1 cellular context compared by ENCODE assay signal in genomic region chr9:132669636-132670358, GRCh38.
TF ChIP-seq lines count a peak whose summit lies in the region.

Gene DDX31 (minus strand): TSS chr9:132669983. CDS start chr9:132669934, 49 bp downstream.

TF ChIP-seq in HepG2, 621 proteins besides CTCF, POLR2A, EP300 and RAD21 (continued from another document and continues in another):
- 0 out of 2 replicates have a peak, but pooled peaks have one; percentile 70 for TF ChIP-seq MLXIP (CRISPR knock-in tag; IDR thresholded peaks at IDR 0.05; ENCODE audit: borderline replicate concordance)
- no peak for TF ChIP-seq JARID2 (CRISPR knock-in tag; IDR thresholded peaks at IDR 0.05; ENCODE audit: insufficient replicate concordance)
- no peak for TF ChIP-seq TERF1 (CRISPR knock-in tag; IDR thresholded peaks at IDR 0.05)
- TF ChIP-seq ZBTB44 (CRISPR knock-in tag; IDR thresholded peaks at IDR 0.05): 0 out of 2 replicates have a peak, but pooled peaks have one; percentile 52
- TF ChIP-seq JUNB (CRISPR knock-in tag; IDR thresholded peaks at IDR 0.05; ENCODE audit: borderline replicate concordance): peak; percentile 65; the same call in 1 of the 2 replicates
- TF ChIP-seq PLRG1 (conservative IDR thresholded peaks at IDR 0.05): no peak
- peak; percentile 91; the same call in 1 of the 2 replicates for TF ChIP-seq PLSCR1 (CRISPR knock-in tag; IDR thresholded peaks at IDR 0.05; ENCODE audit: borderline replicate concordance)
- TF ChIP-seq ZBTB26 (CRISPR knock-in tag; IDR thresholded peaks at IDR 0.05; ENCODE audit: borderline replicate concordance): peak; percentile 71
- no peak; the same call in 1 of the 2 replicates for TF ChIP-seq HBP1 (CRISPR knock-in tag; IDR thresholded peaks at IDR 0.05; ENCODE audit: low read depth)
- TF ChIP-seq ZNF691 (CRISPR knock-in tag; IDR thresholded peaks at IDR 0.05; ENCODE audit: borderline replicate concordance, low read depth): peak; percentile 66; the same call in 1 of the 2 replicates
- peak; percentile 29; the same call in 1 of the 2 replicates for TF ChIP-seq ZNF614 (CRISPR knock-in tag; IDR thresholded peaks at IDR 0.05; ENCODE audit: borderline replicate concordance)
- peak; percentile 99 for TF ChIP-seq NR0B2 (CRISPR knock-in tag; IDR thresholded peaks at IDR 0.05)
- TF ChIP-seq PPARG (CRISPR knock-in tag; conservative IDR thresholded peaks at IDR 0.05): peak; percentile 37; the same call in 1 of the 2 replicates
- TF ChIP-seq ZBTB4 (CRISPR knock-in tag; IDR thresholded peaks at IDR 0.05; ENCODE audit: borderline replicate concordance): peak; percentile 94
- TF ChIP-seq ZC3H4 (CRISPR knock-in tag; IDR thresholded peaks at IDR 0.05; ENCODE audit: borderline replicate concordance): no peak
- TF ChIP-seq ARID4A (CRISPR knock-in tag; IDR thresholded peaks at IDR 0.05; ENCODE audit: borderline replicate concordance): peak; percentile 99
- no peak for TF ChIP-seq ZNF674 (CRISPR knock-in tag; IDR thresholded peaks at IDR 0.05; ENCODE audit: low read depth)
- TF ChIP-seq ZNF775 (CRISPR knock-in tag; IDR thresholded peaks at IDR 0.05; ENCODE audit: borderline replicate concordance): no peak
- peak; percentile 89; the same call in 1 of the 2 replicates for TF ChIP-seq ZNF275 (CRISPR knock-in tag; IDR thresholded peaks at IDR 0.05; ENCODE audit: borderline replicate concordance)
- TF ChIP-seq ZBTB43 (CRISPR knock-in tag; conservative IDR thresholded peaks at IDR 0.05): no peak
- peak; percentile 95; the same call in 1 of the 2 replicates for TF ChIP-seq EED (CRISPR knock-in tag; IDR thresholded peaks at IDR 0.05)
- TF ChIP-seq KDM4B (CRISPR knock-in tag; IDR thresholded peaks at IDR 0.05): no peak; the same call in 1 of the 2 replicates
- no peak for TF ChIP-seq ARNT (IDR thresholded peaks at IDR 0.05)
